In the genomic region with DNA sequence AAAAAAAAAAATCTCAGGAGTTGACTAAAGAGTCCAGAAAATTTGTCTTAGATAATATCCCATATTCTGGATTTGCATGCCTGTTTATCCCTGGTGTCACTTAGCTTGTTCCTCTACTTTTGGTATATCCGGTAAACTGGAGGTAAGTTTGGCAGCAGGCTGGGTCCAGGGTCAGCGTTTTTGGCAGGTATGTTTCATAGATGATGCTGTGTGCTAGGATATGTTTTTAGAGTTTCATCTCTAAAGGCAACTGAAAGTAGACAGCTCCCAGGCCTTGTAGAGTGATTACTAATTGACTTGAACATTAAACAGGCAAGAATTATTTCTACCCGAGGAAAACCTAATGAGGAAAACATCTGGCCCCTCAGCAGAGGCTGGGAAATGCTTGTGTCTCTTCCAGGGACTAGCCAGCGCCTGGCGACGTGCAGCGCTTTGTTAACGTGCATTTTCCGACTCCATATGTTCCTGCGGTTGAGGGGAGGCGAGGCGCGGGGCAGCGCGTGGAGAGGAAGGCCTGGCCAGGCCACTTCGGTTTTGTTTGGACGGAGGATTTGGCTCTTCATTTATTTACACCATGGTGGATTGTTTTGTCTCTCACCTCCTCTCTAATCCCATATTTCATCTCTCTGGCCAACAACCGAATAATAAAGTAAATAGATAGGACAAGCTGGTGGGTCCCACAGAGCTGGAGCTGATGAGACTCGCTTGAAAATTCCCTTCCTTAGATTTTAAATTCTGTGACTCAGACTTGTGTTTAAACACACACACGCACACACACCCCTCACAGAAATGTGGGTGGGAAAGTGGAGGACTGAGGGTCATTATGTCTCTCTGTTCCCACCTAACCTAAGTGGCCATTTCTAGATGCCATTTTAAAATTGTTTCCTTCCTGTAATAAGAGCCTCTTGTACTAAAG, we compare ENCODE assay signal across 20 cellular contexts.
DNase-seq lines count a peak whose midpoint lies in the region; ATAC-seq and TF ChIP-seq lines count a peak whose summit lies in the region.
"Had no signal": no experiment of that assay in that cellular context is flagged by ENCODE, and none has a peak within 500 bp of the region (broad histone marks: within the 10 kb centered on the region; RNA-seq: fewer than 3 reads in every experiment).

No MANE protein-coding gene starts in this region.

- H3K4me1 Mint-ChIP-seq in endodermal cell: peaks cover 11% of the 10 kb centered on the region
- peaks cover 24% of the 10 kb centered on the region for H3K4me1 Mint-ChIP-seq in type B pancreatic cell (ENCODE audit: unreplicated experiment)
- no peaks in the 10 kb centered on the region for H3K4me1 Mint-ChIP-seq in activated naive CD8-positive, alpha-beta T cell treated with anti-CD3 and anti-CD28 coated beads for 36 hours

- DNase-seq in Right ventricle myocardium superior: no peak
- no peak for DNase-seq in cardiac septum (ENCODE audit: low spot score)
- DNase-seq in endodermal cell: no peak
- DNase-seq in mesenteric fat pad (ENCODE audit: low spot score): peak; percentile 76
- no peak for DNase-seq in type B pancreatic cell (ENCODE audit: extremely low spot score, unreplicated experiment)
- no peak for DNase-seq in GF-D8 (lab: John Stamatoyannopoulos, UW)
- DNase-seq in upper lobe of right lung: no peak
- DNase-seq in activated naive CD8-positive, alpha-beta T cell treated with anti-CD3 and anti-CD28 coated beads for 36 hours: no peak
- DNase-seq: activated CD8-positive, alpha-beta memory T cell treated with anti-CD3 and anti-CD28 coated beads for 24 hours; activated effector memory CD4-positive, alpha-beta T cell treated with Interleukin-2 at 50 U/mL for 16 hours; Caco-2; effector memory CD8-positive, alpha-beta T cell; hypothalamus; KG1; NCI-H1436 treated with DMSO at 0.1 percent for 48 hours; NCI-H510A; spleen; substantia nigra had no signal

- H3K36me3 ChIP-seq in endodermal cell (ENCODE audit: control insufficient read depth, insufficient read depth, low read length) (no peaks in the 10 kb centered on the region), upper lobe of right lung (no peaks in the 10 kb centered on the region)
- H3K36me3 ChIP-seq: spleen had no signal

- H3K4me3 Mint-ChIP-seq in endodermal cell (no peak overlapping the region), type B pancreatic cell (no peak overlapping the region)
- H3K4me3 Mint-ChIP-seq in activated naive CD8-positive, alpha-beta T cell treated with anti-CD3 and anti-CD28 coated beads for 36 hours: no peak overlapping the region
- H3K4me3 Mint-ChIP-seq: effector memory CD8-positive, alpha-beta T cell had no signal

- H3K27me3 Mint-ChIP-seq in endodermal cell (ENCODE audit: insufficient read depth) (peaks cover 2% of the 10 kb centered on the region), type B pancreatic cell (peaks cover 14% of the 10 kb centered on the region)
- H3K27me3 Mint-ChIP-seq in activated naive CD8-positive, alpha-beta T cell treated with anti-CD3 and anti-CD28 coated beads for 36 hours: peaks cover 15% of the 10 kb centered on the region

- intact Hi-C loops in Right ventricle myocardium superior (cut with DNase I): no loop called here
- intact Hi-C loops in cardiac septum (cut with DNase I): loop anchor here (10.0 kb wide), 1 partner anchor 57 kb away; no protein-coding TSS in a partner anchor
- intact Hi-C loops in upper lobe of right lung (cut with DNase I): no loop called here

- H3K9me3 ChIP-seq in endodermal cell (ENCODE audit: control insufficient read depth, low read length) (no peaks in the 10 kb centered on the region), upper lobe of right lung (no peaks in the 10 kb centered on the region)
- H3K9me3 ChIP-seq: A549, Caco-2, spleen had no signal

- ATAC-seq in Right ventricle myocardium superior (ENCODE audit: poor library complexity) (peak; percentile 43), upper lobe of right lung (no peak)
- ATAC-seq: A549; effector memory CD8-positive, alpha-beta T cell; HCT116 had no signal

- H3K27me3 ChIP-seq in endodermal cell (ENCODE audit: control insufficient read depth, insufficient read depth, low read length, poor library complexity, severe bottlenecking) (no peaks in the 10 kb centered on the region), upper lobe of right lung (no peaks in the 10 kb centered on the region)

- peak overlapping the region; percentile 74 for H3K27ac Mint-ChIP-seq in endodermal cell
- peak overlapping the region; percentile 9 for H3K27ac Mint-ChIP-seq in type B pancreatic cell
- no peak overlapping the region for H3K27ac Mint-ChIP-seq in activated naive CD8-positive, alpha-beta T cell treated with anti-CD3 and anti-CD28 coated beads for 36 hours
- H3K27ac Mint-ChIP-seq: effector memory CD8-positive, alpha-beta T cell had no signal

- no peak overlapping the region for H3K9ac ChIP-seq in endodermal cell (ENCODE audit: extremely low read depth, low read length, poor library complexity, severe bottlenecking)

- TF ChIP-seq CTCF in endodermal cell (conservative IDR thresholded peaks at IDR 0.05) (no peak), type B pancreatic cell (conservative IDR thresholded peaks at IDR 0.05) (no peak), upper lobe of right lung (IDR thresholded peaks at IDR 0.05) (no peak)

- no peaks in the 10 kb centered on the region for H3K36me3 Mint-ChIP-seq in endodermal cell (ENCODE audit: low read depth)
- no peaks in the 10 kb centered on the region for H3K36me3 Mint-ChIP-seq in type B pancreatic cell
- H3K36me3 Mint-ChIP-seq in activated naive CD8-positive, alpha-beta T cell treated with anti-CD3 and anti-CD28 coated beads for 36 hours: no peaks in the 10 kb centered on the region

- H3K4me3 ChIP-seq in endodermal cell (ENCODE audit: low read length) (no peak overlapping the region), upper lobe of right lung (no peak overlapping the region)
- H3K4me3 ChIP-seq: A549, spleen had no signal

- H3K9me3 Mint-ChIP-seq in endodermal cell (no peaks in the 10 kb centered on the region), type B pancreatic cell (no peaks in the 10 kb centered on the region)
- H3K9me3 Mint-ChIP-seq in activated naive CD8-positive, alpha-beta T cell treated with anti-CD3 and anti-CD28 coated beads for 36 hours: no peaks in the 10 kb centered on the region
- H3K9me3 Mint-ChIP-seq: effector memory CD8-positive, alpha-beta T cell had no signal

- H3K4me1 ChIP-seq in endodermal cell (ENCODE audit: control insufficient read depth, insufficient read depth, low read length): no peaks in the 10 kb centered on the region
- no peaks in the 10 kb centered on the region for H3K4me1 ChIP-seq in upper lobe of right lung
- H3K4me1 ChIP-seq: spleen had no signal

- WGBS in endodermal cell (ENCODE audit: insufficient coverage in 1 of 2, insufficient read length in 1 of 2), 2 experiments: 92 to 96% methylated on average over 14 to 18 of the region's 20 CpGs

- H3K27ac ChIP-seq in endodermal cell (ENCODE audit: low read depth, low read length) (no peak overlapping the region), upper lobe of right lung (no peak overlapping the region)
- H3K27ac ChIP-seq: A549, spleen had no signal
